8 cellular contexts compared by ENCODE assay signal in genomic region chr18:21997207-21998143, GRCh38.
DNase-seq lines count a peak whose midpoint lies in the region; ATAC-seq and TF ChIP-seq lines count a peak whose summit lies in the region.

No MANE protein-coding gene starts in this region.

- H3K9me3 ChIP-seq in Loucy (ENCODE audit: insufficient read depth, low read depth, low read length) (no peaks in the 10 kb centered on the region), heart right ventricle (no peaks in the 10 kb centered on the region), gastrocnemius medialis (no peaks in the 10 kb centered on the region)

- no peaks in the 10 kb centered on the region for H3K4me1 ChIP-seq in Loucy (ENCODE audit: insufficient read depth, low read length, poor library complexity, severe bottlenecking)
- H3K4me1 ChIP-seq in heart right ventricle, result peaks cover 0 to 34% (median 9%) of the 10 kb centered on the region in 9 donors
- H3K4me1 ChIP-seq in gastrocnemius medialis, result no peaks in the 10 kb centered on the region

- intact Hi-C loops in heart right ventricle (cut with DNase I) (loop anchor here in 9 of 10 donors (2.0 to 10.0 kb wide), 15 partner anchors 85 to 707 kb away; partner anchors contain the start of gene GATA6 (in 4 of the 9)), gastrocnemius medialis (cut with DNase I; ENCODE audit: low total_unique reads) (no loop called here)

- no peak overlapping the region for H3K4me2 ChIP-seq in Loucy (ENCODE audit: low read depth, low read length, poor library complexity, severe bottlenecking)

- TF ChIP-seq CTCF in Loucy (conservative IDR thresholded peaks at IDR 0.05; ENCODE audit: low read length) (peak; percentile 90), VCaP (conservative IDR thresholded peaks at IDR 0.05) (peak; percentile 89), heart right ventricle (IDR thresholded peaks at IDR 0.05) (peak; percentile 65 to 90 (median 85)), gastrocnemius medialis (IDR thresholded peaks at IDR 0.05 in 4 of 5, conservative IDR thresholded peaks at IDR 0.05 in 1 of 5) (peak in 3 of 5 experiments; percentile 22 to 59 (median 46))

- no peaks in the 10 kb centered on the region for H3F3A ChIP-seq in Loucy (ENCODE audit: low read depth)

- H3K27ac ChIP-seq in VCaP (no peak overlapping the region), heart right ventricle (peak overlapping the region in 9 of 10 donors; percentile 17 to 82 (median 68)), gastrocnemius medialis (no peak overlapping the region)

- ATAC-seq in GM19035 (IDR thresholded peaks at IDR 0.05; ENCODE audit: unreplicated experiment), result peak; percentile 58
- peak; percentile 32 to 87 (median 65) for ATAC-seq in heart right ventricle
- ATAC-seq in gastrocnemius medialis, result no peak
- no peak for ATAC-seq in HG02763 (IDR thresholded peaks at IDR 0.05; ENCODE audit: unreplicated experiment)

- peak overlapping the region; percentile 84 for H2AFZ ChIP-seq in Loucy (ENCODE audit: low read length)

- DNase-seq in Caki2 (ENCODE audit: low read depth) (peak; percentile 54), heart right ventricle (peak in 1 of 2 donors; percentile 20), gastrocnemius medialis (no peak), OCI-M2 (lab: John Stamatoyannopoulos, UW; ENCODE audit: unreplicated experiment) (no peak)

- 39 to 47% methylated on average over 14 of the region's 14 CpGs for WGBS in heart right ventricle, 2 donors

- no peaks in the 10 kb centered on the region for H3K9me2 ChIP-seq in Loucy (replicated peaks; ENCODE audit: low read depth, low read length)

- H3K79me2 ChIP-seq in Loucy (ENCODE audit: insufficient read depth, low read length), result no peaks in the 10 kb centered on the region

- in situ Hi-C loops in Caki2 (cut with HindIII; ENCODE audit: low pct_unique_long_range_greater_than_20kb, low sequenced_read_pairs), result no loop called here
- in situ Hi-C loops in gastrocnemius medialis (cut with MboI; ENCODE audit: low sequenced_read_pairs in 4 of 4), result no loop called here

- no peaks in the 10 kb centered on the region for H4K20me1 ChIP-seq in Loucy (ENCODE audit: insufficient read depth, low read length, poor library complexity, severe bottlenecking)

- TF ChIP-seq POLR2A in gastrocnemius medialis (IDR thresholded peaks at IDR 0.05), result no peak

- H3K9ac ChIP-seq in Loucy (ENCODE audit: low read depth, low read length, poor library complexity, severe bottlenecking), result no peak overlapping the region

- H3K27me3 ChIP-seq in Loucy (ENCODE audit: insufficient read depth, low read length, poor library complexity, severe bottlenecking) (no peaks in the 10 kb centered on the region), heart right ventricle (no peaks in the 10 kb centered on the region), gastrocnemius medialis (no peaks in the 10 kb centered on the region)

- H3K4me3 ChIP-seq in Loucy (ENCODE audit: low read length, poor library complexity, severe bottlenecking) (no peak overlapping the region), heart right ventricle (no peak overlapping the region), gastrocnemius medialis (no peak overlapping the region)

- H3K36me3 ChIP-seq in Loucy (ENCODE audit: insufficient read depth, low read length) (no peaks in the 10 kb centered on the region), heart right ventricle (no peaks in the 10 kb centered on the region), gastrocnemius medialis (no peaks in the 10 kb centered on the region)

Comparison
In these comparisons a context has a peak if more than half of its experiments do, and no peak if none do; other contexts are left out.
1. ATAC-seq: peak in GM19035 (single experiment) and heart right ventricle (8 of 8); none in gastrocnemius medialis (0 of 2) and HG02763 (single experiment).
2. H3K27ac ChIP-seq: peak in heart right ventricle (9 of 10); none in VCaP (single experiment) and gastrocnemius medialis (0 of 4).
3. Peak in every context shown above with its lines, with median percentiles within 50 percentile points of each other: CTCF ChIP-seq.